ENCODE assay signal across 8 cellular contexts in the genomic region with DNA sequence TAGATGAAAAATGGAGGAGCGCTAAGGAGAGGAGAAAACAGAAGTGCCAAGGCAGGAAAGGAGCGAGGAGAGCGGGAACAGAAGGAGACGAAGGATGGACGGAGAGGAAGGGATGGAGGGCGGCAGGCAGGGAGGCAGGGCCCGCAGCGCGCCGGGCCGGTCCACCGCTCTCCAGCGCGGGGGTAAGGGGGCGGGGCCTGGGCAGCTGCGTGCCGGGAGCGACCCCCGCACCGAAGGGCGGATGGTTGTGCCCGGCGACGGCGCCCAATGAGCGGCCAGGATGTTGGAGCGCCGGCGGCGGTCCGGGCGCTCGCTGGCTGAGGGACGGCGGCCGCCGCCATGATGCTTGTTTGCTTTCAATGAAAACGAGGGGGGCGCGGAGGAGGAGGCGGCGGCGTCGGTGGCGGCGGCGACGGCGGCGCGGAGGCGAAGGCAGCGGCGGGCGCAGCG. TPM values are rescaled to one million over a fixed set of nuclear protein-coding genes. Genes with fewer than 3 reads are reported as not detected.
DNase-seq lines count a peak whose midpoint lies in the region; ATAC-seq and TF ChIP-seq lines count a peak whose summit lies in the region.

Gene CNOT6, plus strand, starts transcription at position 320 of the 450 bp plus-strand sequence. CDS start 34,898 bp downstream, outside the sequence.

- DNase-seq in NCI-H146 treated with DMSO at 0.1 percent for 48 hours (lab: John Stamatoyannopoulos, UW; ENCODE audit: unreplicated experiment): peak; percentile 52
- DNase-seq in amniotic stem cell (lab: John Stamatoyannopoulos, UW): peak; percentile 80
- DNase-seq in left cardiac atrium: peak; percentile 94
- DNase-seq in posterior vena cava (ENCODE audit: low spot score): peak; percentile 98
- DNase-seq in upper lobe of left lung: peak; percentile 93 to 99

- peak in 1 of 4 donors; percentile 68 for TF ChIP-seq EP300 in upper lobe of left lung (IDR thresholded peaks at IDR 0.05)

- 0 to 1% methylated on average over 18 to 51 of the region's 56 CpGs for WGBS in upper lobe of left lung, 2 donors

- TF ChIP-seq POLR2A in GM15510 (IDR thresholded peaks at IDR 0.05; ENCODE audit: borderline replicate concordance, extremely low read depth, insufficient read length): peak; percentile 72
- TF ChIP-seq POLR2A in upper lobe of left lung (IDR thresholded peaks at IDR 0.05): peak in 2 of 4 donors; percentile 65 to 67

- no peaks in the 10 kb centered on the region for H3K36me3 ChIP-seq in upper lobe of left lung

- peaks cover 14 to 38% (median 22%) of the 10 kb centered on the region in 4 donors for H3K4me1 ChIP-seq in upper lobe of left lung

- no peaks in the 10 kb centered on the region for H3K27me3 ChIP-seq in upper lobe of left lung

- no peaks in the 10 kb centered on the region for H3K9me3 ChIP-seq in upper lobe of left lung

- TF ChIP-seq CTCF in upper lobe of left lung (IDR thresholded peaks at IDR 0.05): peak in 1 of 6 experiments; percentile 15

- ATAC-seq in HG02884 (IDR thresholded peaks at IDR 0.05; ENCODE audit: unreplicated experiment) (peak; percentile 87), left cardiac atrium (peak; percentile 99), upper lobe of left lung (ENCODE audit: low FRiP score in 2 of 2) (peak; percentile 99)

- intact Hi-C loops in T-helper 1 cell treated with Interleukin-12 subunit alpha and Interleukin-12 subunit beta and Interleukin-4 antibody, amounts not matched to agents 30 ng/mL and 1 ng/mL, for 36 hours (cut with micrococcal nuclease): loop anchor here (1.0 to 10.0 kb wide), 10 partner anchors 141 to 1867 kb away; partner anchors contain the start of genes CANX, CLK4, GFPT2 and MAPK9
- intact Hi-C loops in left cardiac atrium (cut with DNase I): no loop called here
- intact Hi-C loops in posterior vena cava (cut with DNase I): no loop called here

- H3K4me3 ChIP-seq in upper lobe of left lung: peak within 1 kb of the TSS; percentile 90 to 99 (median 94)

- H3K27ac ChIP-seq in upper lobe of left lung: peak within 1 kb of the TSS; percentile 92 to 95 (median 94)

RNA-seq across cellular contexts. Expression of gene CNOT6, which starts in this region (rescaled TPM):
- 38.6 and 42.5 TPM in 2 replicates for total RNA-seq in T-helper 1 cell treated with Interleukin-12 subunit alpha and Interleukin-12 subunit beta and Interleukin-4 antibody, amounts not matched to agents 30 ng/mL and 1 ng/mL, for 36 hours
- total RNA-seq in left cardiac atrium (10 to 100 TPM; 12.0 to 15.8 TPM), posterior vena cava (10 to 100 TPM; 19.9 to 22.6 TPM), upper lobe of left lung (10 to 100 TPM in 5 of 6 donors, 1 to 10 TPM in 1; 9.7 to 27.8 (median 18.2) TPM)

Comparison
In these comparisons a context has a peak if more than half of its experiments do, and no peak if none do; other contexts are left out.
1. Peak in every context shown above with its lines: DNase-seq, ATAC-seq, H3K4me3 ChIP-seq and H3K27ac ChIP-seq.